In genomic region chr6:36677753-36678487, GRCh38 we compare ENCODE assay signal across 1 cellular context.
TF ChIP-seq lines count a peak whose summit lies in the region.

No MANE protein-coding gene starts in this region.

TF ChIP-seq in SK-N-SH, 30 proteins besides CTCF, POLR2A, EP300 and RAD21 (continued from another document):
- TF ChIP-seq REST (IDR thresholded peaks at IDR 0.05; ENCODE audit: low read depth, low read length) (no peak), SMC3 (IDR thresholded peaks at IDR 0.05; ENCODE audit: low read depth, low read length) (no peak), NRF1 (IDR thresholded peaks at IDR 0.05; ENCODE audit: low read depth, low read length) (no peak), RCOR1 (IDR thresholded peaks at IDR 0.05; ENCODE audit: low read length) (no peak), CHD2 (IDR thresholded peaks at IDR 0.05; ENCODE audit: low read length, partially characterized antibody) (no peak), POLR2AphosphoS5 (IDR thresholded peaks at IDR 0.05; ENCODE audit: low read depth, low read length) (no peak), MEF2A (IDR thresholded peaks at IDR 0.05; ENCODE audit: borderline replicate concordance, low read depth) (no peak), RFX5 (IDR thresholded peaks at IDR 0.05; ENCODE audit: low read length) (no peak), FOXM1 (IDR thresholded peaks at IDR 0.05; ENCODE audit: low read depth) (no peak), PBX3 (IDR thresholded peaks at IDR 0.05) (no peak)
